Comparison of ENCODE assay signal across 19 cellular contexts in the genomic region with DNA sequence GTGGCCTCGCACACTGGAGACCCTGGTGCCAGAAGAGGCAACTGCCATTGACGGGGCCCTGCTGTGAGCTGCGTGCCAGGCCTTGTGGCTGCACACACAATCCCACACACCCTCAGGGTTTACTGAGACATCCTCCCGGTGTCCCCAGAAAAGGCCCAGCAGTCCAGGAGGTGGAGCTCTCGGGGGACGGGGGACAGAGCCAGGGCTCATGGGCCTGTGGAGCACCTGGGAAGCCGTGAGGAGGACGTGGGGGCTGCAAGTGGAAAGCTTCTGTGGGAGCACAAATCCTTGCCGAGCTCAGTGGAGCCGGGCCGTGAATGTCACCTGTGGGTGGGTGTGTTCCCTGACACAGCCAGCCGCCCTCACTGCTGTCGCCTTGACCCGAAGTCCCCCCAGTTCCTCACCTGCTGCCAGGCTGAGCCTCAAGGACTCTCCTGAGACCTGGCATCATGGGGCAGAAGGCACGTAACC.
"Had no signal": no experiment of that assay in that cellular context is flagged by ENCODE, and none has a peak within 500 bp of the region (broad histone marks: within the 10 kb centered on the region; RNA-seq: fewer than 3 reads in every experiment).

No MANE protein-coding gene starts in this region.

- H3K27ac ChIP-seq: body of pancreas, gastroesophageal sphincter, neural progenitor cell, ovary, sigmoid colon, tibial artery had no signal

- H3K9me3 ChIP-seq: body of pancreas, gastroesophageal sphincter, ovary, sigmoid colon, SK-N-SH, tibial artery had no signal

- H3K36me3 Mint-ChIP-seq: immature natural killer cell; naive thymus-derived CD4-positive, alpha-beta T cell; neural progenitor cell; stimulated activated naive B cell treated with anti-CD40 and anti-IgM and Interleukin-4, amounts not matched to agents 10 μg/mL and 1 μg/mL and 100 μg/mL, for 72 hours had no signal

- H3K4me1 Mint-ChIP-seq: activated CD4-positive, alpha-beta T cell treated with anti-CD3 and anti-CD28 coated beads, Interleukin-2, amount 10 ng/mL, durations not matched to agents 7 days and 5 days; immature natural killer cell; neural progenitor cell; stimulated activated naive B cell treated with anti-CD40 and anti-IgM and Interleukin-4, amounts not matched to agents 10 μg/mL and 1 μg/mL and 100 μg/mL, for 72 hours had no signal

- H3K9ac ChIP-seq: neural progenitor cell, SK-N-SH had no signal

- H3K36me3 ChIP-seq: gastroesophageal sphincter, neural progenitor cell, ovary, sigmoid colon, tibial artery had no signal

- DNase-seq: activated CD4-positive, alpha-beta T cell treated with anti-CD3 and anti-CD28 coated beads, Interleukin-2, amount 10 ng/mL, durations not matched to agents 7 days and 5 days; activated CD4-positive, CD25-positive, alpha-beta regulatory T cell; activated CD8-positive, alpha-beta T cell treated with anti-CD3 and anti-CD28 coated beads, Interleukin-2, amount 10 ng/mL, durations not matched to agents 7 days and 5 days; activated naive CD4-positive, alpha-beta T cell treated with anti-CD3 and anti-CD28 coated beads for 36 hours; caudate nucleus; cortex of kidney; immature natural killer cell; left ventricle myocardium superior; mesenchymal stem cell; SK-N-SH; stimulated activated CD4-positive, alpha-beta T cell treated with anti-CD3 and anti-CD28 coated beads, Interleukin-4, amount 100 ng/mL, for 4 hours; stimulated activated naive B cell treated with anti-CD40 and anti-IgM and Interleukin-4, amounts not matched to agents 10 μg/mL and 1 μg/mL and 100 μg/mL, for 72 hours; tibial artery had no signal

- H3K4me3 Mint-ChIP-seq: activated CD4-positive, alpha-beta T cell treated with anti-CD3 and anti-CD28 coated beads, Interleukin-2, amount 10 ng/mL, durations not matched to agents 7 days and 5 days; activated CD8-positive, alpha-beta T cell treated with anti-CD3 and anti-CD28 coated beads, Interleukin-2, amount 10 ng/mL, durations not matched to agents 7 days and 5 days; activated naive CD4-positive, alpha-beta T cell treated with anti-CD3 and anti-CD28 coated beads for 36 hours; immature natural killer cell; naive thymus-derived CD4-positive, alpha-beta T cell; neural progenitor cell; stimulated activated naive B cell treated with anti-CD40 and anti-IgM and Interleukin-4, amounts not matched to agents 10 μg/mL and 1 μg/mL and 100 μg/mL, for 72 hours had no signal

- H3K4me1 ChIP-seq: body of pancreas, gastroesophageal sphincter, neural progenitor cell, sigmoid colon, tibial artery had no signal

- H3K9me3 Mint-ChIP-seq: activated CD4-positive, alpha-beta T cell treated with anti-CD3 and anti-CD28 coated beads, Interleukin-2, amount 10 ng/mL, durations not matched to agents 7 days and 5 days; activated naive CD4-positive, alpha-beta T cell treated with anti-CD3 and anti-CD28 coated beads for 36 hours; immature natural killer cell; stimulated activated naive B cell treated with anti-CD40 and anti-IgM and Interleukin-4, amounts not matched to agents 10 μg/mL and 1 μg/mL and 100 μg/mL, for 72 hours had no signal

- H3K27me3 Mint-ChIP-seq: activated CD4-positive, alpha-beta T cell treated with anti-CD3 and anti-CD28 coated beads, Interleukin-2, amount 10 ng/mL, durations not matched to agents 7 days and 5 days had no signal

- H3K27me3 ChIP-seq: body of pancreas, neural progenitor cell, ovary had no signal

- ATAC-seq: activated CD8-positive, alpha-beta T cell treated with anti-CD3 and anti-CD28 coated beads, Interleukin-2, amount 10 ng/mL, durations not matched to agents 7 days and 5 days; body of pancreas; gastroesophageal sphincter; left ventricle myocardium superior; naive thymus-derived CD4-positive, alpha-beta T cell; stimulated activated naive B cell treated with anti-CD40 and anti-IgM and Interleukin-4, amounts not matched to agents 10 μg/mL and 1 μg/mL and 100 μg/mL, for 72 hours had no signal

- H3K27ac Mint-ChIP-seq: activated CD4-positive, alpha-beta T cell treated with anti-CD3 and anti-CD28 coated beads, Interleukin-2, amount 10 ng/mL, durations not matched to agents 7 days and 5 days; activated CD8-positive, alpha-beta T cell treated with anti-CD3 and anti-CD28 coated beads, Interleukin-2, amount 10 ng/mL, durations not matched to agents 7 days and 5 days; activated naive CD4-positive, alpha-beta T cell treated with anti-CD3 and anti-CD28 coated beads for 36 hours; immature natural killer cell; naive thymus-derived CD4-positive, alpha-beta T cell; neural progenitor cell; stimulated activated naive B cell treated with anti-CD40 and anti-IgM and Interleukin-4, amounts not matched to agents 10 μg/mL and 1 μg/mL and 100 μg/mL, for 72 hours had no signal

- H3K4me3 ChIP-seq: body of pancreas, gastroesophageal sphincter, neural progenitor cell, ovary, sigmoid colon, tibial artery had no signal
